1 cellular context compared by ENCODE assay signal in genomic region chr16:24731722-24732419, GRCh38.
A peak's percentile ranks its signal among the peaks of the same experiment; 100 is the strongest.
TF ChIP-seq lines count a peak whose summit lies in the region.

No MANE protein-coding gene starts in this region.

TF ChIP-seq in HepG2, 621 proteins besides CTCF, POLR2A, EP300 and RAD21 (continued from another document and continues in another):
- no peak for TF ChIP-seq AKNA (CRISPR knock-in tag; IDR thresholded peaks at IDR 0.05; ENCODE audit: borderline replicate concordance)
- no peak for TF ChIP-seq RELA (CRISPR knock-in tag; IDR thresholded peaks at IDR 0.05)
- TF ChIP-seq FOSL1 (CRISPR knock-in tag; IDR thresholded peaks at IDR 0.05; ENCODE audit: borderline replicate concordance) = no peak
- TF ChIP-seq ZNF205 (CRISPR knock-in tag; IDR thresholded peaks at IDR 0.05) = no peak
- no peak for TF ChIP-seq HDAC6 (IDR thresholded peaks at IDR 0.05; ENCODE audit: low read depth, low read length)
- TF ChIP-seq, protein P1, sequence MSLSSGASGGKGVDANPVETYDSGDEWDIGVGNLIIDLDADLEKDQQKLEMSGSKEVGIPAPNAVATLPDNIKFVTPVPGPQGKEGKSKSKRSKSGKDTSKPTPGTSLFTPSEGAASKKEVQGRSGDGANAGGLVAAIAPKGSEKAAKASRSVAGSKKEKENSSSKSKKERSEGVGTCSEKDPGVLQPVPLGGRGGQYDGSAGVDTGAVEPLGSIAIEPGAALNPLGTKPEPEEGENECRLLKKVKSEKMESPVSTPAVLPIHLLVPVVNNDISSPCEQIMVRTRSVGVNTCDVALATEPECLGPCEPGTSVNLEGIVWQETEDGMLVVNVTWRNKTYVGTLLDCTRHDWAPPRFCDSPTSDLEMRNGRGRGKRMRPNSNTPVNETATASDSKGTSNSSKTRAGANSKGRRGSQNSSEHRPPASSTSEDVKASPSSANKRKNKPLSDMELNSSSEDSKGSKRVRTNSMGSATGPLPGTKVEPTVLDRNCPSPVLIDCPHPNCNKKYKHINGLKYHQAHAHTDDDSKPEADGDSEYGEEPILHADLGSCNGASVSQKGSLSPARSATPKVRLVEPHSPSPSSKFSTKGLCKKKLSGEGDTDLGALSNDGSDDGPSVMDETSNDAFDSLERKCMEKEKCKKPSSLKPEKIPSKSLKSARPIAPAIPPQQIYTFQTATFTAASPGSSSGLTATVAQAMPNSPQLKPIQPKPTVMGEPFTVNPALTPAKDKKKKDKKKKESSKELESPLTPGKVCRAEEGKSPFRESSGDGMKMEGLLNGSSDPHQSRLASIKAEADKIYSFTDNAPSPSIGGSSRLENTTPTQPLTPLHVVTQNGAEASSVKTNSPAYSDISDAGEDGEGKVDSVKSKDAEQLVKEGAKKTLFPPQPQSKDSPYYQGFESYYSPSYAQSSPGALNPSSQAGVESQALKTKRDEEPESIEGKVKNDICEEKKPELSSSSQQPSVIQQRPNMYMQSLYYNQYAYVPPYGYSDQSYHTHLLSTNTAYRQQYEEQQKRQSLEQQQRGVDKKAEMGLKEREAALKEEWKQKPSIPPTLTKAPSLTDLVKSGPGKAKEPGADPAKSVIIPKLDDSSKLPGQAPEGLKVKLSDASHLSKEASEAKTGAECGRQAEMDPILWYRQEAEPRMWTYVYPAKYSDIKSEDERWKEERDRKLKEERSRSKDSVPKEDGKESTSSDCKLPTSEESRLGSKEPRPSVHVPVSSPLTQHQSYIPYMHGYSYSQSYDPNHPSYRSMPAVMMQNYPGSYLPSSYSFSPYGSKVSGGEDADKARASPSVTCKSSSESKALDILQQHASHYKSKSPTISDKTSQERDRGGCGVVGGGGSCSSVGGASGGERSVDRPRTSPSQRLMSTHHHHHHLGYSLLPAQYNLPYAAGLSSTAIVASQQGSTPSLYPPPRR (CRISPR knock-in tag; IDR thresholded peaks at IDR 0.05; ENCODE audit: borderline replicate concordance) = no peak
- no peak for TF ChIP-seq SNAPC2 (CRISPR knock-in tag; IDR thresholded peaks at IDR 0.05)
- no peak for TF ChIP-seq PHF20 (CRISPR knock-in tag; IDR thresholded peaks at IDR 0.05)
- TF ChIP-seq ZNF280B (CRISPR knock-in tag; IDR thresholded peaks at IDR 0.05; ENCODE audit: borderline replicate concordance) = no peak
- no peak for TF ChIP-seq ZNF20 (CRISPR knock-in tag; IDR thresholded peaks at IDR 0.05)
- TF ChIP-seq PREB (CRISPR knock-in tag; IDR thresholded peaks at IDR 0.05) = no peak
- TF ChIP-seq MATR3 (CRISPR knock-in tag; IDR thresholded peaks at IDR 0.05) = no peak
- TF ChIP-seq, protein P2, sequence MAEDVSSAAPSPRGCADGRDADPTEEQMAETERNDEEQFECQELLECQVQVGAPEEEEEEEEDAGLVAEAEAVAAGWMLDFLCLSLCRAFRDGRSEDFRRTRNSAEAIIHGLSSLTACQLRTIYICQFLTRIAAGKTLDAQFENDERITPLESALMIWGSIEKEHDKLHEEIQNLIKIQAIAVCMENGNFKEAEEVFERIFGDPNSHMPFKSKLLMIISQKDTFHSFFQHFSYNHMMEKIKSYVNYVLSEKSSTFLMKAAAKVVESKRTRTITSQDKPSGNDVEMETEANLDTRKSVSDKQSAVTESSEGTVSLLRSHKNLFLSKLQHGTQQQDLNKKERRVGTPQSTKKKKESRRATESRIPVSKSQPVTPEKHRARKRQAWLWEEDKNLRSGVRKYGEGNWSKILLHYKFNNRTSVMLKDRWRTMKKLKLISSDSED (CRISPR knock-in tag; IDR thresholded peaks at IDR 0.05) = no peak
- TF ChIP-seq IRF9 (CRISPR knock-in tag; IDR thresholded peaks at IDR 0.05; ENCODE audit: borderline replicate concordance) = no peak
- TF ChIP-seq SMARCC2 (IDR thresholded peaks at IDR 0.05) = no peak
- no peak for TF ChIP-seq ZBTB46 (CRISPR knock-in tag; IDR thresholded peaks at IDR 0.05; ENCODE audit: borderline replicate concordance)
- no peak for TF ChIP-seq NONO (IDR thresholded peaks at IDR 0.05)
- no peak for TF ChIP-seq NONO (CRISPR knock-in tag; conservative IDR thresholded peaks at IDR 0.05)
- TF ChIP-seq ONECUT2 (CRISPR knock-in tag; IDR thresholded peaks at IDR 0.05) = peak; percentile 39; the same call in 1 of the 2 replicates
- peak; percentile 65; the same call in 1 of the 2 replicates for TF ChIP-seq PHF21A (CRISPR knock-in tag; IDR thresholded peaks at IDR 0.05)
- TF ChIP-seq ZNF343 (CRISPR knock-in tag; IDR thresholded peaks at IDR 0.05) = no peak
- TF ChIP-seq, protein P3, sequence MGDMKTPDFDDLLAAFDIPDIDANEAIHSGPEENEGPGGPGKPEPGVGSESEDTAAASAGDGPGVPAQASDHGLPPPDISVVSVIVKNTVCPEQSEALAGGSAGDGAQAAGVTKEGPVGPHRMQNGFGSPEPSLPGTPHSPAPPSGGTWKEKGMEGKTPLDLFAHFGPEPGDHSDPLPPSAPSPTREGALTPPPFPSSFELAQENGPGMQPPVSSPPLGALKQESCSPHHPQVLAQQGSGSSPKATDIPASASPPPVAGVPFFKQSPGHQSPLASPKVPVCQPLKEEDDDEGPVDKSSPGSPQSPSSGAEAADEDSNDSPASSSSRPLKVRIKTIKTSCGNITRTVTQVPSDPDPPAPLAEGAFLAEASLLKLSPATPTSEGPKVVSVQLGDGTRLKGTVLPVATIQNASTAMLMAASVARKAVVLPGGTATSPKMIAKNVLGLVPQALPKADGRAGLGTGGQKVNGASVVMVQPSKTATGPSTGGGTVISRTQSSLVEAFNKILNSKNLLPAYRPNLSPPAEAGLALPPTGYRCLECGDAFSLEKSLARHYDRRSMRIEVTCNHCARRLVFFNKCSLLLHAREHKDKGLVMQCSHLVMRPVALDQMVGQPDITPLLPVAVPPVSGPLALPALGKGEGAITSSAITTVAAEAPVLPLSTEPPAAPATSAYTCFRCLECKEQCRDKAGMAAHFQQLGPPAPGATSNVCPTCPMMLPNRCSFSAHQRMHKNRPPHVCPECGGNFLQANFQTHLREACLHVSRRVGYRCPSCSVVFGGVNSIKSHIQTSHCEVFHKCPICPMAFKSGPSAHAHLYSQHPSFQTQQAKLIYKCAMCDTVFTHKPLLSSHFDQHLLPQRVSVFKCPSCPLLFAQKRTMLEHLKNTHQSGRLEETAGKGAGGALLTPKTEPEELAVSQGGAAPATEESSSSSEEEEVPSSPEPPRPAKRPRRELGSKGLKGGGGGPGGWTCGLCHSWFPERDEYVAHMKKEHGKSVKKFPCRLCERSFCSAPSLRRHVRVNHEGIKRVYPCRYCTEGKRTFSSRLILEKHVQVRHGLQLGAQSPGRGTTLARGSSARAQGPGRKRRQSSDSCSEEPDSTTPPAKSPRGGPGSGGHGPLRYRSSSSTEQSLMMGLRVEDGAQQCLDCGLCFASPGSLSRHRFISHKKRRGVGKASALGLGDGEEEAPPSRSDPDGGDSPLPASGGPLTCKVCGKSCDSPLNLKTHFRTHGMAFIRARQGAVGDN (CRISPR knock-in tag; IDR thresholded peaks at IDR 0.05) = no peak
- peak; percentile 74 for TF ChIP-seq MED1 (CRISPR knock-in tag; IDR thresholded peaks at IDR 0.05)
- no peak for TF ChIP-seq MBNL3 (CRISPR knock-in tag; conservative IDR thresholded peaks at IDR 0.05)
- no peak; the same call in 1 of the 2 replicates for TF ChIP-seq SIX1 (CRISPR knock-in tag; IDR thresholded peaks at IDR 0.05; ENCODE audit: borderline replicate concordance)
- TF ChIP-seq ZNF639 (CRISPR knock-in tag; conservative IDR thresholded peaks at IDR 0.05) = no peak
- TF ChIP-seq ELF3 (CRISPR knock-in tag; IDR thresholded peaks at IDR 0.05) = peak; percentile 43; the same call in 1 of the 2 replicates
- TF ChIP-seq ZNF768 (CRISPR knock-in tag; IDR thresholded peaks at IDR 0.05) = no peak
- TF ChIP-seq ZSCAN30 (CRISPR knock-in tag; IDR thresholded peaks at IDR 0.05) = 0 out of 2 replicates have a peak, but pooled peaks have one; percentile 42
- peak; percentile 92 for TF ChIP-seq MBD4 (IDR thresholded peaks at IDR 0.05; ENCODE audit: borderline replicate concordance, low read length)
- TF ChIP-seq BRF2 (CRISPR knock-in tag; IDR thresholded peaks at IDR 0.05) = no peak
- TF ChIP-seq BRD4 (CRISPR knock-in tag; IDR thresholded peaks at IDR 0.05) = no peak
- TF ChIP-seq ZNF510 (CRISPR knock-in tag; IDR thresholded peaks at IDR 0.05; ENCODE audit: low read depth) = no peak
